ENCODE assay signal across 33 cellular contexts in genomic region chr1:44860891-44861290, GRCh38. TPM values are rescaled to one million over a fixed set of nuclear protein-coding genes. Genes with fewer than 3 reads are reported as not detected.
"Had no signal": no experiment of that assay in that cellular context is flagged by ENCODE, and none has a peak within 500 bp of the region (broad histone marks: within the 10 kb centered on the region; RNA-seq: fewer than 3 reads in every experiment).

No MANE protein-coding gene starts in this region.

- H3K27ac ChIP-seq: body of pancreas, cardiac muscle cell, foreskin keratinocyte, hepatocyte, stomach, vagina had no signal

- H3K4me3 Mint-ChIP-seq: activated naive CD4-positive, alpha-beta T cell treated with anti-CD3 and anti-CD28 coated beads for 36 hours; activated T-cell treated with anti-CD3 and anti-CD28 coated beads, Interleukin-2, amount 50 U/mL, for 4 hours; mesothelial cell of epicardium; natural killer cell treated with Interleukin-12 subunit alpha and Interleukin-12 subunit beta and Interleukin-15 and Interleukin-18, amount 100 ng/mL, for 72 hours; stimulated activated effector memory CD8-positive, alpha-beta T cell treated with anti-CD3 and anti-CD28 coated beads, Interleukin-12 subunit alpha, Interleukin-12 subunit beta, amount 100 ng/mL, for 72 hours; T-helper 17 cell had no signal

- H3K4me1 Mint-ChIP-seq: mesothelial cell of epicardium; stimulated activated effector memory CD8-positive, alpha-beta T cell treated with anti-CD3 and anti-CD28 coated beads, Interleukin-12 subunit alpha, Interleukin-12 subunit beta, amount 100 ng/mL, for 72 hours had no signal

- H3K9me3 Mint-ChIP-seq: activated naive CD4-positive, alpha-beta T cell treated with anti-CD3 and anti-CD28 coated beads for 36 hours; activated T-cell treated with anti-CD3 and anti-CD28 coated beads, Interleukin-2, amount 50 U/mL, for 4 hours; activated T-helper 2 cell treated with anti-CD3 and anti-CD28 coated beads, Interferon-gamma antibody, Interleukin-2, Interleukin-4, amounts not matched to agents 10 μg/mL and 5 μg/mL and 100 μg/mL, durations not matched to agents 14 hours and 24 hours and 36 hours; mesothelial cell of epicardium; natural killer cell treated with Interleukin-12 subunit alpha and Interleukin-12 subunit beta and Interleukin-15 and Interleukin-18, amount 100 ng/mL, for 72 hours; stimulated activated effector memory CD8-positive, alpha-beta T cell treated with anti-CD3 and anti-CD28 coated beads, Interleukin-12 subunit alpha, Interleukin-12 subunit beta, amount 100 ng/mL, for 72 hours had no signal

- H3K4me3 ChIP-seq: body of pancreas, cardiac muscle cell, hepatocyte, left lung, ovary, stomach, vagina had no signal

- H3K79me2 ChIP-seq: hepatocyte had no signal

- DNase-seq: activated CD4-positive, alpha-beta T cell treated with anti-CD3 and anti-CD28 coated beads for 4 hours; activated CD4-positive, alpha-beta T cell treated with anti-CD3 and anti-CD28 coated beads, Interleukin-2, amount 50 U/mL, for 48 hours; activated CD4-positive, CD25-positive, alpha-beta regulatory T cell; activated CD8-positive, alpha-beta memory T cell treated with anti-CD3 and anti-CD28 coated beads, Interleukin-2, amount 50 U/mL, for 48 hours; activated naive CD4-positive, alpha-beta T cell treated with anti-CD3 and anti-CD28 coated beads for 36 hours; activated T-cell treated with anti-CD3 and anti-CD28 coated beads, Interleukin-2, amount 50 U/mL, for 4 hours; anterior cingulate cortex; body of pancreas; effector CD8-positive, alpha-beta T cell; erythroblast; foreskin keratinocyte; glutamatergic neuron; kidney glomerular epithelial cell; left lung; mammary epithelial cell; ovary; right cardiac atrium; stimulated activated CD4-positive, alpha-beta T cell treated with anti-CD3 and anti-CD28 coated beads, Interleukin-2, amount 100 ng/mL, for 24 hours; stomach; T-helper 17 cell; trophoblast cell had no signal

- H3K27me3 Mint-ChIP-seq: natural killer cell treated with Interleukin-12 subunit alpha and Interleukin-12 subunit beta and Interleukin-15 and Interleukin-18, amount 100 ng/mL, for 72 hours; T-helper 17 cell had no signal

- H3K27me3 ChIP-seq: body of pancreas, cardiac muscle cell, foreskin keratinocyte, hepatocyte, left lung, ovary, stomach, vagina had no signal

- H3K27ac Mint-ChIP-seq: activated naive CD4-positive, alpha-beta T cell treated with anti-CD3 and anti-CD28 coated beads for 36 hours; activated T-helper 2 cell treated with anti-CD3 and anti-CD28 coated beads, Interferon-gamma antibody, Interleukin-2, Interleukin-4, amounts not matched to agents 10 μg/mL and 5 μg/mL and 100 μg/mL, durations not matched to agents 14 hours and 24 hours and 36 hours; mesothelial cell of epicardium; natural killer cell treated with Interleukin-12 subunit alpha and Interleukin-12 subunit beta and Interleukin-15 and Interleukin-18, amount 100 ng/mL, for 72 hours; stimulated activated effector memory CD8-positive, alpha-beta T cell treated with anti-CD3 and anti-CD28 coated beads, Interleukin-12 subunit alpha, Interleukin-12 subunit beta, amount 100 ng/mL, for 72 hours; T-helper 17 cell had no signal

- H3K4me2 ChIP-seq: hepatocyte had no signal

- H3K4me1 ChIP-seq: body of pancreas, foreskin keratinocyte, stomach had no signal

- ATAC-seq: activated T-cell treated with anti-CD3 and anti-CD28 coated beads, Interleukin-2, amount 50 U/mL, for 4 hours; body of pancreas; foreskin keratinocyte; left lung; natural killer cell treated with Interleukin-12 subunit alpha and Interleukin-12 subunit beta and Interleukin-15 and Interleukin-18, amount 100 ng/mL, for 72 hours; right cardiac atrium; stimulated activated effector memory CD8-positive, alpha-beta T cell treated with anti-CD3 and anti-CD28 coated beads, Interleukin-12 subunit alpha, Interleukin-12 subunit beta, amount 100 ng/mL, for 72 hours; T-helper 17 cell had no signal

- H2AFZ ChIP-seq: hepatocyte had no signal

RNA-seq across cellular contexts. Expression of gene DYNLT4, which starts 53.7 kb away (rescaled TPM):
- total RNA-seq: activated CD8-positive, alpha-beta memory T cell treated with anti-CD3 and anti-CD28 coated beads for 36 hours; activated T-cell treated with anti-CD3 and anti-CD28 coated beads, Interleukin-2, amount 50 U/mL, for 4 hours; cardiac muscle cell; cerebellum; foreskin keratinocyte; mammary epithelial cell; natural killer cell treated with Interleukin-12 subunit alpha and Interleukin-12 subunit beta and Interleukin-15 and Interleukin-18, amount 100 ng/mL, for 72 hours; skeletal muscle tissue; temporal lobe; vagina had no signal
- polyA plus RNA-seq: fibroblast of lung, mammary epithelial cell had no signal
